ENCODE assay signal across 8 cellular contexts in the genomic region with DNA sequence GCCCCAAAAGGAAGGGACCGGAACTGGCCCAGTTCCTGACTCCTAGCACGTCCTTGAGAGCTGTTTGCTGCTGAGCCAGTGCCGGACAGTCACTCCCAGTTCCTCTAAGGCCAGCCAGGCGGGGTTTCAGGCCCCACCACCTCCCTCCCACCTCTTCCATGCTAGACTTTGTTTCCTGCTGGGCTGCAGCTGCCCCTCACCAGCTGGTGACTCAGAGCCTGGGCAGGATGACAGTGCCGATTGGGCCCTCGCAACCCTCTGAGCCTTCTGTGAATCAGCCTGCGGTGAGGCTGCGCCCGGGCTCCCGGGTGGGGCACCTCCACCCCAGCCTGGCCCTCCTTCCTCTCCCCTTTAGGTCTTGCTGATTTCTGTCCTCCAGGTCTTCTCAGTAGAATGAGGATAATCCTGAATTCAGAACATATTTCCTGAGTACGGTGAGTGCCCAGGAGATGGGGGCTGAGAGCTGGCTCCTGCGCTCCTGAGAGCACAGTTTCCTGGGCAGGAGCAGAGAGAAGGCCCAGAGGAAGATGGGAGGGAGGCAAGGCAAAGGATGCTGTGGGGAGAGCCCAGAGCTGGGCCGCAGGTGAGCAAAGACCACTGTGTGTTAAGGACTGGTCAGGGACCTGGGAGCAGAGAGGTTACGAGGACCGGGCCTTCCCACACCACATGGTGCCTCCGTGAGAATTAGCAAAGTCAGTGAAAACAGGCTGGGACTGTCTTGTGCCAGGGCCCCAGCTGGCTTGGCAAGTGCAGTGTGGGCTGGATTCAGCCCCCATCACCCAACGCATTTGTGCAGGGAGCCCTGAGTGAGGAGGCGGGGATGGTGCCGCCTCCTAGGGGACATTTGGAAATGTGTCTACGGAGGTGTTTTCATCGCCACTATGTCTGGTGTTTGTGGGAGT. TPM values are rescaled to one million over a fixed set of nuclear protein-coding genes. Genes with fewer than 3 reads are reported as not detected.
DNase-seq lines count a peak whose midpoint lies in the region; ATAC-seq and TF ChIP-seq lines count a peak whose summit lies in the region.

No MANE protein-coding gene starts in this region.

- H3K27me3 ChIP-seq in Loucy (ENCODE audit: insufficient read depth, low read length, poor library complexity, severe bottlenecking) (no peaks in the 10 kb centered on the region), trophoblast cell (ENCODE audit: insufficient read depth, low read length) (no peaks in the 10 kb centered on the region), testis (no peaks in the 10 kb centered on the region)

- no peaks in the 10 kb centered on the region for H3K36me3 Mint-ChIP-seq in T-cell

- H3K79me2 ChIP-seq in Loucy (ENCODE audit: insufficient read depth, low read length): no peaks in the 10 kb centered on the region
- no peaks in the 10 kb centered on the region for H3K79me2 ChIP-seq in trophoblast cell (ENCODE audit: control insufficient read depth, insufficient read depth, low read length, poor library complexity)

- peak; percentile 97 to 100 (median 100) for ATAC-seq in T-cell (replicated peaks in 1 of 4)
- ATAC-seq in Right ventricle myocardium inferior: peak; percentile 90
- ATAC-seq in GM18867 (IDR thresholded peaks at IDR 0.05; ENCODE audit: unreplicated experiment): no peak

- H3K4me3 Mint-ChIP-seq in T-cell: peak overlapping the region; percentile 36 to 74 (median 44)

- H3K4me1 Mint-ChIP-seq in T-cell: peaks cover 11 to 26% (median 20%) of the 10 kb centered on the region in 3 donors

- DNase-seq in DMS53 (lab: John Stamatoyannopoulos, UW) (peak; percentile 98), T-cell (peak in 33 of 34 experiments; percentile 20 to 77 (median 46)), Right ventricle myocardium inferior (ENCODE audit: missing footprints) (peak; percentile 92), trophoblast cell (peak; percentile 79 to 84), testis (peak; percentile 87)
- peak; percentile 29 for DNase-seq in activated naive CD8-positive, alpha-beta T cell treated with anti-CD3 and anti-CD28 coated beads, Interleukin-2, amount 50 U/mL, for 16 hours (ENCODE audit: low read depth, low spot score)

- peaks cover 24% of the 10 kb centered on the region for H3K4me1 ChIP-seq in Loucy (ENCODE audit: insufficient read depth, low read length, poor library complexity, severe bottlenecking)
- H3K4me1 ChIP-seq in trophoblast cell (ENCODE audit: control insufficient read depth in 1 of 2, insufficient read depth in 2 of 2, low read length in 2 of 2): peaks cover 8 to 11% of the 10 kb centered on the region in 2 experiments
- peaks cover 29% of the 10 kb centered on the region for H3K4me1 ChIP-seq in testis

- CTCF ChIA-PET in T-cell (lab: Charles Lee): no interaction called here

- H3K18ac ChIP-seq in trophoblast cell (ENCODE audit: low read length): no peak overlapping the region

- no peak overlapping the region for H2BK120ac ChIP-seq in trophoblast cell (ENCODE audit: insufficient read depth, low read length, poor library complexity)

- peak overlapping the region; percentile 5 for H4K91ac ChIP-seq in trophoblast cell (ENCODE audit: low read depth, low read length)

- no peak overlapping the region for H2BK5ac ChIP-seq in trophoblast cell (ENCODE audit: low read depth, low read length, poor library complexity)

- peak overlapping the region; percentile 72 for H3K4me2 ChIP-seq in Loucy (ENCODE audit: low read depth, low read length, poor library complexity, severe bottlenecking)
- no peak overlapping the region for H3K4me2 ChIP-seq in trophoblast cell (ENCODE audit: low read length)

- H2AFZ ChIP-seq in Loucy (ENCODE audit: low read length): peak overlapping the region; percentile 81
- no peak overlapping the region for H2AFZ ChIP-seq in trophoblast cell (ENCODE audit: insufficient read depth, low read length, poor library complexity)

- H3F3A ChIP-seq in Loucy (ENCODE audit: low read depth): no peaks in the 10 kb centered on the region

- H3K27me3 Mint-ChIP-seq in T-cell: no peaks in the 10 kb centered on the region

- H3K27ac ChIP-seq in trophoblast cell (ENCODE audit: low read depth, low read length) (no peak overlapping the region), testis (peak overlapping the region; percentile 66 to 76)

- intact Hi-C loops in Right ventricle myocardium inferior (cut with DNase I) (loop anchor here (2.0 kb wide), 1 partner anchor 58 kb away; no protein-coding TSS in a partner anchor), testis (cut with DNase I; ENCODE audit: low total_unique reads) (loop anchor here (5.0 kb wide), 1 partner anchor 57 kb away; no protein-coding TSS in a partner anchor)

- peak overlapping the region; percentile 19 for H2AK5ac ChIP-seq in trophoblast cell (ENCODE audit: low read length)

- H3K9me3 ChIP-seq in Loucy (ENCODE audit: insufficient read depth, low read depth, low read length) (no peaks in the 10 kb centered on the region), trophoblast cell (ENCODE audit: insufficient read depth, low read depth, low read length) (no peaks in the 10 kb centered on the region), testis (no peaks in the 10 kb centered on the region)

- no peak overlapping the region for H3K4ac ChIP-seq in trophoblast cell (ENCODE audit: low read depth, low read length)

- POLR2A ChIA-PET in T-cell (lab: Charles Lee): no interaction called here

- no peaks in the 10 kb centered on the region for H3K9me2 ChIP-seq in Loucy (replicated peaks; ENCODE audit: low read depth, low read length)

- peak overlapping the region; percentile 44 for H2BK12ac ChIP-seq in trophoblast cell (ENCODE audit: low read length)

- no peak overlapping the region for H3K23ac ChIP-seq in trophoblast cell (ENCODE audit: low read length)

- no peak for TF ChIP-seq POLR2A in testis (IDR thresholded peaks at IDR 0.05)

- H3K9me3 Mint-ChIP-seq in T-cell: no peaks in the 10 kb centered on the region

- WGBS in trophoblast cell (ENCODE audit: extremely low coverage, insufficient coverage, insufficient read length): no CpG with 5 or more reads among the region's 21 CpGs
- WGBS in testis, 2 donors: 24 to 36% methylated on average over 14 to 21 of the region's 21 CpGs

- H3K36me3 ChIP-seq in Loucy (ENCODE audit: insufficient read depth, low read length): no peaks in the 10 kb centered on the region
- H3K36me3 ChIP-seq in trophoblast cell (ENCODE audit: control insufficient read depth in 1 of 2, insufficient read depth in 2 of 2, low read length in 2 of 2): no peaks in the 10 kb centered on the region
- H3K36me3 ChIP-seq in testis (ENCODE audit: low read depth, missing control alignments): no peaks in the 10 kb centered on the region

- peak overlapping the region; percentile 81 to 91 for H3K27ac Mint-ChIP-seq in T-cell

- TF ChIP-seq CTCF in Loucy (conservative IDR thresholded peaks at IDR 0.05; ENCODE audit: low read length): peak; percentile 41
- peak in 2 of 3 experiments; percentile 15 to 46 for TF ChIP-seq CTCF in testis (IDR thresholded peaks at IDR 0.05)

- peak overlapping the region; percentile 12 for H4K8ac ChIP-seq in trophoblast cell (ENCODE audit: low read depth, low read length)

- peak overlapping the region; percentile 60 for H3K4me3 ChIP-seq in Loucy (ENCODE audit: low read length, poor library complexity, severe bottlenecking)
- no peak overlapping the region for H3K4me3 ChIP-seq in trophoblast cell (ENCODE audit: low read depth, low read length)
- H3K4me3 ChIP-seq in testis: peak overlapping the region in 1 of 2 donors; percentile 23

- no peak overlapping the region for H4K12ac ChIP-seq in trophoblast cell (ENCODE audit: low read depth, low read length)

- H3K9ac ChIP-seq in Loucy (ENCODE audit: low read depth, low read length, poor library complexity, severe bottlenecking) (peak overlapping the region; percentile 64), trophoblast cell (ENCODE audit: low read length) (peak overlapping the region; percentile 19)

- H4K20me1 ChIP-seq in Loucy (ENCODE audit: insufficient read depth, low read length, poor library complexity, severe bottlenecking): no peaks in the 10 kb centered on the region

- H3K79me1 ChIP-seq in trophoblast cell (ENCODE audit: low read length): peaks cover 6% of the 10 kb centered on the region

- peak overlapping the region; percentile 4 for H3K14ac ChIP-seq in trophoblast cell (ENCODE audit: low read length)

RNA-seq across cellular contexts. Expression of a gene that starts 32.9 kb away (rescaled TPM):
- total RNA-seq in T-cell: 10 to 100 TPM in 4 of 5 donors, 1 to 10 TPM in 1; 3.8 to 18.2 (median 17.3) TPM
- total RNA-seq in Right ventricle myocardium inferior: 51.5 TPM
- 79.8 and 92.5 TPM in 2 replicates for polyA plus RNA-seq in trophoblast cell (2013)
- 10 to 100 TPM; 33.1 to 36.1 TPM for total RNA-seq in testis
- 21.2 TPM for polyA plus RNA-seq in testis (ENCODE audit: insufficient read depth, low read depth, low replicate concordance)

Comparison
In these comparisons a context has a peak if more than half of its experiments do, and no peak if none do; other contexts are left out.
1. DNase-seq: peak in every context shown above with its lines; median percentile 98 in DMS53; 92 in Right ventricle myocardium inferior; 87 in testis; 82 in trophoblast cell; 46 in T-cell; 29 in activated naive CD8-positive, alpha-beta T cell treated with anti-CD3 and anti-CD28 coated beads, Interleukin-2, amount 50 U/mL, for 16 hours.